8 cellular contexts compared by ENCODE assay signal in the genomic region with DNA sequence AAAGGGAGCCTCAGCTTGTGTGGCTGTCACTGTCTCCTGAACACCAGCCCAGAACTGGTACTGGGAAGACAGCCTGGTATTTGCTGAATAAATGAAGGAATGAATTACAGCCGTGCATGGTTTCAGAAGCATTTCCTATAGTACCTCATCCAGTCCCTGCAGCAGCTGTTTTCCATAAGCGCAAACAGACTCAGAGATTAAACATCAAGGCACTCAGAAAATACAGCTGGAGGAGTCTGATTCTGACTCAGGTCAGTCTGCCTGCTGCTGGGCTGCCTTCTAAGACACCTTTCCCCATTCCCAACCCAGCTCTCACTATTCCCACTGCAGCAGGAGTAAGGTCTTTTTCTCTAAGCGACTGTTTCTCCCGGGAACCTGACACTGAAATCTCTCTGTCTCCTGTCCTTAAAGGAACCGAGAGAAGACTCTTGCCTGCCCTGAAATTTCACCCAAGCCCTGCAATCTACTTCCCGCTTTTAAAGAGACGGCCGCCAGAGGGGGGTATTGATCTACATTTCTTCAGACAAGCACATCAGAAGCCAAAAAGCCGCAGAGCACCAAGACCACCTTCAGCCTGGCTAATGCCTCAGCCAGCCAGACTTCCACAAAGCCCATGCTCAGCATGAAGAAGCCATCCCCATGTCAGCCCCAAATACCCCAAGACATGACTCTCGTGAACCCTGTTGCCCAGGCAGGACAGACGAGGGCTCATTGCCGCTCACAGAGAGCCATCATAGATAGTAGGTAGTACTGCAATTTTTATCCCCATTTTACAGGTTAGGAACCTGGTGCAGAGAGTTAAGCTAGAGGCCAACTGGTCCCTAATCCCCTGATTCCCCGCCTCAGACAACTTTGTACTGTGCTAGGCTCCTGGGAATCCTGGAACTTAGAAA. TPM values are rescaled to one million over a fixed set of nuclear protein-coding genes. Genes with fewer than 3 reads are reported as not detected.
A peak's percentile ranks its signal among the peaks of the same experiment; 100 is the strongest.
DNase-seq lines count a peak whose midpoint lies in the region; ATAC-seq lines count a peak whose summit lies in the region.

No MANE protein-coding gene starts in this region.

- ATAC-seq in GM21381 (IDR thresholded peaks at IDR 0.05; ENCODE audit: unreplicated experiment) = no peak

- peak; percentile 81 for DNase-seq in COR-L47 (lab: John Stamatoyannopoulos, UW)
- DNase-seq in H4 (ENCODE audit: low spot score) = peak; percentile 34
- peak; percentile 55 for DNase-seq in NCI-H2196 (lab: John Stamatoyannopoulos, UW; ENCODE audit: unreplicated experiment)
- DNase-seq in activated CD4-positive, CD25-positive, alpha-beta regulatory T cell (lab: John Stamatoyannopoulos, UW) = peak; percentile 19 to 47 (median 35)
- peak; percentile 47 for DNase-seq in central memory CD4-positive, alpha-beta T cell
- DNase-seq in kidney glomerular epithelial cell (lab: John Stamatoyannopoulos, UW) = peak; percentile 63
- DNase-seq in stimulated activated CD4-positive, alpha-beta T cell treated with anti-CD3 and anti-CD28 coated beads, Interleukin-2, amount 100 ng/mL, for 24 hours = peak; percentile 73 to 80

RNA-seq across cellular contexts. Expression of a gene that starts 5.4 kb away (rescaled TPM):
- total RNA-seq in H4 (2014; rRNA removed; shearing (Covaris generic)) = not detected in 2 replicates
